In genomic region chr13:27252467-27252866, GRCh38 we compare ENCODE assay signal across 1 cellular context.
TF ChIP-seq lines count a peak whose summit lies in the region.

No MANE protein-coding gene starts in this region.

TF ChIP-seq in HCT116, 20 proteins besides CTCF, POLR2A, EP300 and RAD21 (continued from another document):
- TF ChIP-seq, protein P1, sequence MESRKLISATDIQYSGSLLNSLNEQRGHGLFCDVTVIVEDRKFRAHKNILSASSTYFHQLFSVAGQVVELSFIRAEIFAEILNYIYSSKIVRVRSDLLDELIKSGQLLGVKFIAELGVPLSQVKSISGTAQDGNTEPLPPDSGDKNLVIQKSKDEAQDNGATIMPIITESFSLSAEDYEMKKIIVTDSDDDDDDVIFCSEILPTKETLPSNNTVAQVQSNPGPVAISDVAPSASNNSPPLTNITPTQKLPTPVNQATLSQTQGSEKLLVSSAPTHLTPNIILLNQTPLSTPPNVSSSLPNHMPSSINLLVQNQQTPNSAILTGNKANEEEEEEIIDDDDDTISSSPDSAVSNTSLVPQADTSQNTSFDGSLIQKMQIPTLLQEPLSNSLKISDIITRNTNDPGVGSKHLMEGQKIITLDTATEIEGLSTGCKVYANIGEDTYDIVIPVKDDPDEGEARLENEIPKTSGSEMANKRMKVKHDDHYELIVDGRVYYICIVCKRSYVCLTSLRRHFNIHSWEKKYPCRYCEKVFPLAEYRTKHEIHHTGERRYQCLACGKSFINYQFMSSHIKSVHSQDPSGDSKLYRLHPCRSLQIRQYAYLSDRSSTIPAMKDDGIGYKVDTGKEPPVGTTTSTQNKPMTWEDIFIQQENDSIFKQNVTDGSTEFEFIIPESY (IDR thresholded peaks at IDR 0.05; ENCODE audit: extremely low read depth, insufficient replicate concordance, low read length) = no peak
- TF ChIP-seq EZH2 (IDR thresholded peaks at IDR 0.05) = no peak
- no peak for TF ChIP-seq MAX (IDR thresholded peaks at IDR 0.05)
- no peak for TF ChIP-seq JUND (IDR thresholded peaks at IDR 0.05)
- TF ChIP-seq ZFX (IDR thresholded peaks at IDR 0.05) = no peak
- no peak for TF ChIP-seq EZH2phosphoT487 (IDR thresholded peaks at IDR 0.05; ENCODE audit: borderline replicate concordance)
